15 cellular contexts compared by ENCODE assay signal in the genomic region with DNA sequence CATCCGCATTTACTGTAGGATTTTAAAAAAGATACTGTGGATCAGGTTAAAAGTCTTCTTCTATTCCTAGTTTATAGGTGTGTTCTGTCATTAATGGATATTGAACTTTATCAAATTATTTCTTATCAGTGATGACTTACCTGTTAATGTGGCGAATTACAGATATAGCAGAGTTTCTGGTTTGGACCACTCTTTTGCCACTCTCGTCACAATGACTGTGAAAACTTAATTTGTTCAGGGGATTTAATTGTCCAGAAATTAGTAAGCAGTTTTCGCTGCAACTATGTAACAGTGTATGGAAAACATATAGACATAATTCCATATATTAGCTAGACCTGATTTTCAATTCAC. TPM values are rescaled to one million over a fixed set of nuclear protein-coding genes. Genes with fewer than 3 reads are reported as not detected.
DNase-seq lines count a peak whose midpoint lies in the region; ATAC-seq, FAIRE-seq and TF ChIP-seq lines count a peak whose summit lies in the region.
"Had no signal": no experiment of that assay in that cellular context is flagged by ENCODE, and none has a peak within 500 bp of the region (broad histone marks: within the 10 kb centered on the region; RNA-seq: fewer than 3 reads in every experiment).

No MANE protein-coding gene starts in this region.

- TF ChIP-seq POLR2A in GM12892 (IDR thresholded peaks at IDR 0.05; ENCODE audit: low read depth, low read length), result no peak

- H3K9me3 ChIP-seq in CD4-positive, alpha-beta memory T cell (ENCODE audit: control insufficient read depth in 1 of 2, low read length in 2 of 2), result no peaks in the 10 kb centered on the region
- H3K9me3 ChIP-seq in SK-N-MC (ENCODE audit: low read depth, low read length), result no peaks in the 10 kb centered on the region

- H3K36me3 ChIP-seq in CD4-positive, alpha-beta memory T cell (ENCODE audit: insufficient read depth, low read length), result peaks cover 4% of the 10 kb centered on the region
- peaks cover 68% of the 10 kb centered on the region for H3K36me3 ChIP-seq in SK-N-MC (ENCODE audit: insufficient read depth, low read length)

- no peak for TF ChIP-seq CTCF in nephron progenitor cell (IDR thresholded peaks at IDR 0.05)

- no peaks in the 10 kb centered on the region for H3K27me3 Mint-ChIP-seq in activated naive CD8-positive, alpha-beta T cell treated with anti-CD3 and anti-CD28 coated beads, Interleukin-2, amount 50 U/mL, for 24 hours
- no peaks in the 10 kb centered on the region for H3K27me3 Mint-ChIP-seq in activated naive CD8-positive, alpha-beta T cell treated with anti-CD3 and anti-CD28 coated beads for 36 hours
- no peaks in the 10 kb centered on the region for H3K27me3 Mint-ChIP-seq in CD4-positive, alpha-beta memory T cell
- no peaks in the 10 kb centered on the region for H3K27me3 Mint-ChIP-seq in nephron progenitor cell (ENCODE audit: low read depth, poor library complexity)

- peaks cover 2% of the 10 kb centered on the region for H3K36me3 Mint-ChIP-seq in activated naive CD8-positive, alpha-beta T cell treated with anti-CD3 and anti-CD28 coated beads, Interleukin-2, amount 50 U/mL, for 24 hours (ENCODE audit: low read depth)
- peaks cover 1% of the 10 kb centered on the region for H3K36me3 Mint-ChIP-seq in activated naive CD8-positive, alpha-beta T cell treated with anti-CD3 and anti-CD28 coated beads for 36 hours
- H3K36me3 Mint-ChIP-seq in CD4-positive, alpha-beta memory T cell, result peaks cover under 1 to 3% of the 10 kb centered on the region in 2 donors
- H3K36me3 Mint-ChIP-seq in nephron progenitor cell (ENCODE audit: low read depth), result peaks cover 20% of the 10 kb centered on the region

- no peak for FAIRE-seq in GM12892 (lab: Jason Lieb, UNC)
- FAIRE-seq: A204.1 had no signal

- no peaks in the 10 kb centered on the region for H3K9me3 Mint-ChIP-seq in activated naive CD8-positive, alpha-beta T cell treated with anti-CD3 and anti-CD28 coated beads, Interleukin-2, amount 50 U/mL, for 24 hours
- no peaks in the 10 kb centered on the region for H3K9me3 Mint-ChIP-seq in activated naive CD8-positive, alpha-beta T cell treated with anti-CD3 and anti-CD28 coated beads for 36 hours
- no peaks in the 10 kb centered on the region for H3K9me3 Mint-ChIP-seq in CD4-positive, alpha-beta memory T cell
- no peaks in the 10 kb centered on the region for H3K9me3 Mint-ChIP-seq in nephron progenitor cell
- H3K9me3 Mint-ChIP-seq: CD14-positive monocyte, H9 had no signal

- CTCF ChIA-PET in CD4-positive, alpha-beta memory T cell (lab: Charles Lee; ENCODE audit: partially characterized antibody), result no interaction called here

- H3K4me3 Mint-ChIP-seq in activated naive CD8-positive, alpha-beta T cell treated with anti-CD3 and anti-CD28 coated beads, Interleukin-2, amount 50 U/mL, for 24 hours, result no peak overlapping the region
- no peak overlapping the region for H3K4me3 Mint-ChIP-seq in activated naive CD8-positive, alpha-beta T cell treated with anti-CD3 and anti-CD28 coated beads for 36 hours
- no peak overlapping the region for H3K4me3 Mint-ChIP-seq in CD4-positive, alpha-beta memory T cell
- no peak overlapping the region for H3K4me3 Mint-ChIP-seq in nephron progenitor cell
- H3K4me3 Mint-ChIP-seq: CD14-positive monocyte, H9 had no signal

- no peak overlapping the region for H3K9ac ChIP-seq in SK-N-MC (ENCODE audit: insufficient read length)

- H3K27ac Mint-ChIP-seq in activated naive CD8-positive, alpha-beta T cell treated with anti-CD3 and anti-CD28 coated beads, Interleukin-2, amount 50 U/mL, for 24 hours, result peak overlapping the region; percentile 29
- H3K27ac Mint-ChIP-seq in activated naive CD8-positive, alpha-beta T cell treated with anti-CD3 and anti-CD28 coated beads for 36 hours, result no peak overlapping the region
- peak overlapping the region in 4 of 7 donors; percentile 0 to 77 (median 40) for H3K27ac Mint-ChIP-seq in CD4-positive, alpha-beta memory T cell
- peak overlapping the region; percentile 44 for H3K27ac Mint-ChIP-seq in nephron progenitor cell
- H3K27ac Mint-ChIP-seq: CD14-positive monocyte had no signal

- no peak overlapping the region for H3K27ac ChIP-seq in CD4-positive, alpha-beta memory T cell (ENCODE audit: low read depth, low read length)
- peak overlapping the region; percentile 67 for H3K27ac ChIP-seq in SK-N-MC

- intact Hi-C loops in CD4-positive, alpha-beta memory T cell (cut with micrococcal nuclease), result no loop called here

- POLR2A ChIA-PET in CD4-positive, alpha-beta memory T cell (lab: Charles Lee; ENCODE audit: partially characterized antibody), result no interaction called here

- no peak overlapping the region for H3K4me3 ChIP-seq in CD4-positive, alpha-beta memory T cell (ENCODE audit: low read length in 2 of 2)
- no peak overlapping the region for H3K4me3 ChIP-seq in SK-N-MC

- peaks cover 9% of the 10 kb centered on the region for H3K4me1 Mint-ChIP-seq in activated naive CD8-positive, alpha-beta T cell treated with anti-CD3 and anti-CD28 coated beads, Interleukin-2, amount 50 U/mL, for 24 hours
- peaks cover 12% of the 10 kb centered on the region for H3K4me1 Mint-ChIP-seq in activated naive CD8-positive, alpha-beta T cell treated with anti-CD3 and anti-CD28 coated beads for 36 hours
- no peaks in the 10 kb centered on the region for H3K4me1 Mint-ChIP-seq in CD4-positive, alpha-beta memory T cell
- H3K4me1 Mint-ChIP-seq in nephron progenitor cell, result no peaks in the 10 kb centered on the region
- H3K4me1 Mint-ChIP-seq: CD14-positive monocyte, H9 had no signal

- ATAC-seq in activated naive CD8-positive, alpha-beta T cell treated with anti-CD3 and anti-CD28 coated beads, Interleukin-2, amount 50 U/mL, for 24 hours, result no peak

- no peak for DNase-seq in activated naive CD8-positive, alpha-beta T cell treated with anti-CD3 and anti-CD28 coated beads, Interleukin-2, amount 50 U/mL, for 24 hours
- no peak for DNase-seq in activated naive CD8-positive, alpha-beta T cell treated with anti-CD3 and anti-CD28 coated beads for 36 hours
- DNase-seq in CD4-positive, alpha-beta memory T cell, result no peak
- DNase-seq in SK-N-MC (ENCODE audit: low read depth, low spot score) (no peak), nephron progenitor cell (no peak), GM12892 (ENCODE audit: insufficient read length) (no peak)
- DNase-seq in activated CD4-positive, alpha-beta T cell treated with anti-CD3 and anti-CD28 coated beads for 1 hour, result no peak
- DNase-seq: Calu3, DMS79 treated with DMSO at 0.1 percent for 48 hours, GDM1, GOT3, H9, IMR-90 had no signal

- no peaks in the 10 kb centered on the region for H3K4me1 ChIP-seq in CD4-positive, alpha-beta memory T cell (ENCODE audit: insufficient read depth, low read length)

- H3K27me3 ChIP-seq in CD4-positive, alpha-beta memory T cell (ENCODE audit: insufficient read depth, low read length), result no peaks in the 10 kb centered on the region

RNA-seq across cellular contexts. Expression of gene COCH, which starts 14.9 kb away (rescaled TPM):
- total RNA-seq in activated naive CD8-positive, alpha-beta T cell treated with anti-CD3 and anti-CD28 coated beads for 36 hours, result 1 to 10 TPM; 6.4 to 7.2 TPM
- total RNA-seq in CD4-positive, alpha-beta memory T cell, result not detected
- 1 to 10 TPM in 1 of 2 donors, under 1 TPM in 1; 0.27 to 1.8 TPM for polyA plus RNA-seq in CD4-positive, alpha-beta memory T cell
- polyA plus RNA-seq in GM12892 (2012; ENCODE audit: missing spikeins), result 23.5 TPM

Comparison
In these comparisons a context has a peak if more than half of its experiments do, and no peak if none do; other contexts are left out.
1. RNA of gene COCH, which starts 14.9 kb away (total RNA-seq): 6.4 to 7.2 TPM in activated naive CD8-positive, alpha-beta T cell treated with anti-CD3 and anti-CD28 coated beads for 36 hours; not detected in CD4-positive, alpha-beta memory T cell; every median in the first group is over 4 times any median in the second.